Comparison of ENCODE assay signal across 16 cellular contexts in the genomic region with DNA sequence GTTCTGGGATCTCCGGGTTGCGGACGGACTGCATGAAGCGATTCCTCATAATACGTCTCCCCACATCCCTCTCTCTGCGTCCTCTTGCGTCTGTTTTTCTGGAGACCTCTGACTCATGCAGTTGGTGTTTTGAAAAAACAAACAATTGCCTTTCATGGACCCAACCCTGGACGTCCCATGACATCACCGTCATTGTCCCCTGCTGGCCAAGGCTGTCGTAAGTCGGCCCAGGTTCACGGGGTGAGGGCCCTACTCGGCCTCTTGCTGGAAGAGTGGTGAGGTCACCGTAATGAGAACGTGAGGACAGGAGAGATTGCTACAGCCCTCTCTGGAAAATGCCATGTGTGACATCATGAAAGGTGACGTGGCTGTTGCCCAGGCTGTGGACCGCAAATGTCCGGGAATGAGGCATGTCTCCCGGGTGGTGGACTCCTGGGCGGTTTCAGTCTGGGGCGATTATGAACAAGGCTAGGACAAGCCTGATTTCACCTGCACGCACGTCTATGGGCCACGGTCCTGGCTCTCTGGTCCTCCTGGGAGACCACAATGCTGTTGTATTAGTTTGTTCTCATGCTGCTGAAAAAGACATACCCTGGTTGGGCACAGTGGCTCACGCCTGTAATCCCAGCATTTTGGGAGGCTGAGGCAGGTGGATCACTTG. TPM values are rescaled to one million over a fixed set of nuclear protein-coding genes. Genes with fewer than 3 reads are reported as not detected.
A peak's percentile ranks its signal among the peaks of the same experiment; 100 is the strongest.
DNase-seq lines count a peak whose midpoint lies in the region; ATAC-seq and TF ChIP-seq lines count a peak whose summit lies in the region.
"Had no signal": no experiment of that assay in that cellular context is flagged by ENCODE, and none has a peak within 500 bp of the region (broad histone marks: within the 10 kb centered on the region; RNA-seq: fewer than 3 reads in every experiment).

No MANE protein-coding gene starts in this region.

- no peaks in the 10 kb centered on the region for H3K36me3 ChIP-seq in mesodermal cell (ENCODE audit: control insufficient read depth, insufficient read depth, low read length)

- H3K4me3 ChIP-seq in choroid plexus epithelial cell (ENCODE audit: low read depth, low read length) (no peak overlapping the region), mesodermal cell (ENCODE audit: extremely low read depth, insufficient read depth, low read length, poor library complexity, severe bottlenecking) (no peak overlapping the region), coronary artery (no peak overlapping the region)

- DNase-seq in Daoy (ENCODE audit: low read depth) (peak; percentile 90), M059J (ENCODE audit: low read depth) (peak; percentile 99), choroid plexus epithelial cell (ENCODE audit: low read depth) (peak; percentile 99), coronary artery (ENCODE audit: low spot score) (no peak)
- DNase-seq in stimulated activated CD4-positive, alpha-beta T cell treated with anti-CD3 and anti-CD28 coated beads, Interleukin-4, amount 100 ng/mL, for 1 hour = no peak
- DNase-seq: activated gamma-delta T cell; CD8-positive, alpha-beta T cell; effector CD8-positive, alpha-beta T cell; NCI-H226; nephron progenitor cell; SK-N-SH; stimulated activated naive CD8-positive, alpha-beta T cell treated with anti-CD3 and anti-CD28 coated beads, Interleukin-15, Interleukin-2, amounts not matched to agents 100 U/mL and 50 U/mL, for 24 hours had no signal

- no peak for TF ChIP-seq CTCF in choroid plexus epithelial cell (conservative IDR thresholded peaks at IDR 0.05; ENCODE audit: low read depth, low read length)
- no peak for TF ChIP-seq CTCF in coronary artery (IDR thresholded peaks at IDR 0.05)

- ATAC-seq in HG03378 (IDR thresholded peaks at IDR 0.05; ENCODE audit: unreplicated experiment) (no peak), HG03097 (IDR thresholded peaks at IDR 0.05; ENCODE audit: low FRiP score, unreplicated experiment) (no peak)
- ATAC-seq: stimulated activated naive CD8-positive, alpha-beta T cell treated with anti-CD3 and anti-CD28 coated beads, Interleukin-15, Interleukin-2, amounts not matched to agents 100 U/mL and 50 U/mL, for 24 hours had no signal

- H3K4me1 ChIP-seq in mesodermal cell (ENCODE audit: control insufficient read depth, insufficient read depth, low read length, poor library complexity, severe bottlenecking) = peaks cover 4% of the 10 kb centered on the region

- WGBS in mesodermal cell (ENCODE audit: insufficient coverage in 2 of 2), 2 experiments = 77 to 80% methylated on average over 16 to 25 of the region's 25 CpGs

- peak overlapping the region; percentile 82 for H3K27ac ChIP-seq in mesodermal cell (ENCODE audit: low read depth, low read length, severe bottlenecking)
- H3K27ac ChIP-seq in coronary artery = no peak overlapping the region
- H3K27ac ChIP-seq: KMS-11 had no signal

- peaks cover 17% of the 10 kb centered on the region for H3K9me3 ChIP-seq in mesodermal cell (ENCODE audit: control insufficient read depth, low read length)
- H3K9me3 ChIP-seq: SK-N-SH had no signal

RNA-seq across cellular contexts. Expression of gene MAFK, which starts 9.8 kb away (rescaled TPM):
- 19.8 and 25.8 TPM in 2 replicates for total RNA-seq in Daoy (2014; rRNA removed; shearing (Covaris generic))
- 13.3 and 26.7 TPM in 2 replicates for total RNA-seq in M059J (2014; rRNA removed; shearing (Covaris generic))
- 17.9 TPM for polyA plus RNA-seq in mesodermal cell (2013, experiment 1 of 2)
- 15.4 TPM for polyA plus RNA-seq in mesodermal cell (2013, experiment 2 of 2)

RNA-seq across cellular contexts. Expression of gene INTS1, which starts 16.5 kb away (rescaled TPM):
- 42.9 and 61.6 TPM in 2 replicates for total RNA-seq in Daoy (2014; rRNA removed; shearing (Covaris generic))
- 27.4 and 55.0 TPM in 2 replicates for total RNA-seq in M059J (2014; rRNA removed; shearing (Covaris generic))
- 71.6 TPM for polyA plus RNA-seq in mesodermal cell (2013, experiment 1 of 2)
- polyA plus RNA-seq in mesodermal cell (2013, experiment 2 of 2) = 53.3 TPM

RNA-seq across cellular contexts. Expression of gene TMEM184A, which starts 35.3 kb away (rescaled TPM):
- total RNA-seq in Daoy (2014; rRNA removed; shearing (Covaris generic)) = 1.7 and 5.9 TPM in 2 replicates
- total RNA-seq in M059J (2014; rRNA removed; shearing (Covaris generic)) = 1.8 and 3.3 TPM in 2 replicates
- polyA plus RNA-seq in mesodermal cell (2013, experiment 1 of 2) = 1.8 TPM
- polyA plus RNA-seq in mesodermal cell (2013, experiment 2 of 2) = 0.86 TPM
- total RNA-seq: CD8-positive, alpha-beta T cell had no signal

RNA-seq across cellular contexts. Expression of gene PSMG3, which starts 49.1 kb away (rescaled TPM):
- 107 and 130 TPM in 2 replicates for total RNA-seq in Daoy (2014; rRNA removed; shearing (Covaris generic))
- total RNA-seq in M059J (2014; rRNA removed; shearing (Covaris generic)) = 86.5 and 87.9 TPM in 2 replicates
- 28.0 TPM for polyA plus RNA-seq in mesodermal cell (2013, experiment 1 of 2)
- polyA plus RNA-seq in mesodermal cell (2013, experiment 2 of 2) = 22.4 TPM

Comparison
In these comparisons a context has a peak if more than half of its experiments do, and no peak if none do; other contexts are left out.
1. DNase-seq: peak in Daoy (single experiment), M059J (single experiment) and choroid plexus epithelial cell (single experiment); none in stimulated activated CD4-positive, alpha-beta T cell treated with anti-CD3 and anti-CD28 coated beads, Interleukin-4, amount 100 ng/mL, for 1 hour (single experiment) and coronary artery (single experiment).